In genomic region chr10:63700209-63700934, GRCh38 we compare ENCODE assay signal across 8 cellular contexts.
A peak's percentile ranks its signal among the peaks of the same experiment; 100 is the strongest.
DNase-seq lines count a peak whose midpoint lies in the region; ATAC-seq and TF ChIP-seq lines count a peak whose summit lies in the region.

No MANE protein-coding gene starts in this region.

- H3K9ac ChIP-seq in PC-3 (ENCODE audit: low read length) = peak overlapping the region; percentile 71

- peak; percentile 97 for DNase-seq in EL
- peak; percentile 99 for DNase-seq in PC-3
- DNase-seq in retinal pigment epithelial cell (ENCODE audit: low read depth) = peak; percentile 77
- DNase-seq in cerebellar nuclear complex (lab: John Stamatoyannopoulos, UW) = no peak

- WGBS in esophagus, 2 donors = 32 to 39% methylated on average over 5 of the region's 5 CpGs

- H3K27ac ChIP-seq in PC-3 (ENCODE audit: low read length) (peak overlapping the region; percentile 91), esophagus (ENCODE audit: low read depth in 2 of 2, low read length in 1 of 2) (peak overlapping the region; percentile 27 to 53)

- H3K36me3 ChIP-seq in PC-3 (ENCODE audit: low read depth, low read length) = no peaks in the 10 kb centered on the region
- no peaks in the 10 kb centered on the region for H3K36me3 ChIP-seq in esophagus (ENCODE audit: control insufficient read depth in 2 of 2, insufficient read depth in 2 of 2, low read length in 1 of 2)

- no peaks in the 10 kb centered on the region for H3K9me3 ChIP-seq in PC-3 (ENCODE audit: low read length)
- H3K9me3 ChIP-seq in esophagus (ENCODE audit: control insufficient read depth in 2 of 2, insufficient read depth in 1 of 2, low read depth in 1 of 2, low read length in 1 of 2) = no peaks in the 10 kb centered on the region

- CTCF ChIA-PET in PC-3 (lab: Charles Lee) = interaction anchor here (0.5 to 1.5 kb wide), 4 partner anchors 20 to 534 kb away, joined by 3 to 7 read pairs (median 5); no protein-coding TSS in a partner anchor

- intact Hi-C loops in PC-3 (cut with micrococcal nuclease) = no loop called here

- peak overlapping the region; percentile 16; the same call in 1 of the 2 replicates for H3K4me3 ChIP-seq in PC-3 (ENCODE audit: low read length)
- no peak overlapping the region for H3K4me3 ChIP-seq in esophagus (ENCODE audit: low read depth in 1 of 2, low read length in 2 of 2)
- H3K4me3 ChIP-seq in retinal pigment epithelial cell (ENCODE audit: low read length) = no peak overlapping the region

- H4K20me1 ChIP-seq in PC-3 (ENCODE audit: low read length) = no peaks in the 10 kb centered on the region

- H3K79me2 ChIP-seq in PC-3 (ENCODE audit: low read length) = no peaks in the 10 kb centered on the region

- POLR2A ChIA-PET in PC-3 (lab: Charles Lee; ENCODE audit: unreplicated experiment) = interaction anchor here (0.6 to 0.8 kb wide), 3 partner anchors 11 to 69 kb away, joined by 3 to 4 read pairs (median 3); no protein-coding TSS in a partner anchor

- H3K27me3 ChIP-seq in PC-3 (ENCODE audit: low read length) (no peaks in the 10 kb centered on the region), esophagus (ENCODE audit: control insufficient read depth in 1 of 2, insufficient read depth in 2 of 2, low read length in 2 of 2) (no peaks in the 10 kb centered on the region)

- H3K4me2 ChIP-seq in PC-3 (ENCODE audit: low read length) = peak overlapping the region; percentile 70

- H3K9me2 ChIP-seq in PC-3 (replicated peaks; ENCODE audit: low read length) = no peaks in the 10 kb centered on the region

- TF ChIP-seq CTCF in PC-3 (conservative IDR thresholded peaks at IDR 0.05; ENCODE audit: low read depth, low read length) (no peak), retinal pigment epithelial cell (conservative IDR thresholded peaks at IDR 0.05; ENCODE audit: low read depth, low read length) (no peak)

- peaks cover 14% of the 10 kb centered on the region for H3F3A ChIP-seq in PC-3 (ENCODE audit: low read length, unreplicated experiment)

- TSS peak; percentile 75 for BruUV-seq in PC-3 (replicated peaks; lab: Mats Ljungman, UMichigan)

- ATAC-seq in PC-3 (peak; percentile 97), HG03175 (IDR thresholded peaks at IDR 0.05; ENCODE audit: unreplicated experiment) (no peak), GM19328 (IDR thresholded peaks at IDR 0.05; ENCODE audit: unreplicated experiment) (no peak), HG02938 (IDR thresholded peaks at IDR 0.05; ENCODE audit: unreplicated experiment) (no peak)

- H3K4me1 ChIP-seq in PC-3 (ENCODE audit: insufficient read depth, low read length) (peaks cover 65% of the 10 kb centered on the region), esophagus (ENCODE audit: control insufficient read depth in 2 of 2, insufficient read depth in 2 of 2, low read length in 1 of 2) (peaks cover 0 to 2% of the 10 kb centered on the region in 2 donors)

- H2AFZ ChIP-seq in PC-3 (ENCODE audit: low read length) = peak overlapping the region; percentile 14

Comparison
In these comparisons a context has a peak if more than half of its experiments do, and no peak if none do; other contexts are left out.
1. DNase-seq: peak in EL (single experiment), PC-3 (single experiment) and retinal pigment epithelial cell (single experiment); none in cerebellar nuclear complex (0 of 2).